8 cellular contexts compared by ENCODE assay signal in genomic region chr1:172343246-172344099, GRCh38.
DNase-seq lines count a peak whose midpoint lies in the region; ATAC-seq and TF ChIP-seq lines count a peak whose summit lies in the region.

No MANE protein-coding gene starts in this region.

- no peaks in the 10 kb centered on the region for H3K27me3 ChIP-seq in MG63
- H3K27me3 ChIP-seq in neuron (ENCODE audit: insufficient read depth, low read length), result no peaks in the 10 kb centered on the region

- TF ChIP-seq CTCF in cardiac fibroblast (IDR thresholded peaks at IDR 0.05; ENCODE audit: low read depth, low read length), result no peak

- H3K36me3 ChIP-seq in MG63 (no peaks in the 10 kb centered on the region), neuron (ENCODE audit: insufficient read depth, low read length) (no peaks in the 10 kb centered on the region)

- DNase-seq in GM04504 (ENCODE audit: low read depth) (peak; percentile 87), MG63 (peak; percentile 44), cardiac fibroblast (ENCODE audit: low read depth in 2 of 2) (peak; percentile 85 to 93), NCI-H2081 treated with DMSO at 0.1 percent for 48 hours (lab: John Stamatoyannopoulos, UW) (no peak), 8988T (no peak), hypothalamus (lab: John Stamatoyannopoulos, UW) (no peak)

- peak overlapping the region; percentile 12 for H3K4me3 ChIP-seq in MG63
- peak overlapping the region in 1 of 2 donors; percentile 7 for H3K4me3 ChIP-seq in cardiac fibroblast (replicated peaks in 1 of 2; ENCODE audit: low read depth in 2 of 2, low read length in 2 of 2)
- H3K4me3 ChIP-seq in neuron (ENCODE audit: low read length), result no peak overlapping the region

- ATAC-seq in HG03159 (IDR thresholded peaks at IDR 0.05; ENCODE audit: unreplicated experiment), result no peak

- H3K4me1 ChIP-seq in neuron (ENCODE audit: insufficient read depth, low read length), result peaks cover 24% of the 10 kb centered on the region

- H2AFZ ChIP-seq in neuron (ENCODE audit: low read depth, low read length), result peak overlapping the region; percentile 63

- H3K9me3 ChIP-seq in MG63, result peaks cover 12% of the 10 kb centered on the region
- peaks cover 2% of the 10 kb centered on the region for H3K9me3 ChIP-seq in neuron (ENCODE audit: low read length)

Comparison
In these comparisons a context has a peak if more than half of its experiments do, and no peak if none do; other contexts are left out.
1. DNase-seq: peak in GM04504 (single experiment), MG63 (single experiment) and cardiac fibroblast (2 of 2); none in NCI-H2081 treated with DMSO at 0.1 percent for 48 hours (single experiment), 8988T (single experiment) and hypothalamus (0 of 51).